In genomic region chr2:16650287-16651249, GRCh38 we compare ENCODE assay signal across 8 cellular contexts. TPM values are rescaled to one million over a fixed set of nuclear protein-coding genes. Genes with fewer than 3 reads are reported as not detected.
DNase-seq lines count a peak whose midpoint lies in the region; ATAC-seq and TF ChIP-seq lines count a peak whose summit lies in the region.

No MANE protein-coding gene starts in this region.

- H3K4me3 ChIP-seq in endodermal cell (ENCODE audit: low read length), result no peak overlapping the region

- H3K4me1 ChIP-seq in endodermal cell (ENCODE audit: control insufficient read depth, insufficient read depth, low read length), result no peaks in the 10 kb centered on the region

- no peaks in the 10 kb centered on the region for H3K36me3 ChIP-seq in endodermal cell (ENCODE audit: control insufficient read depth, insufficient read depth, low read length)

- DNase-seq in AG08395 (ENCODE audit: low spot score), result peak; percentile 60
- peak; percentile 50 to 79 for DNase-seq in NOMO-1 (lab: John Stamatoyannopoulos, UW; ENCODE audit: unreplicated experiment in 2 of 2)
- DNase-seq in endodermal cell, result no peak
- DNase-seq in natural killer cell treated with Interleukin-12 subunit alpha and Interleukin-12 subunit beta and Interleukin-15 and Interleukin-18, amount 100 ng/mL, for 72 hours (ENCODE audit: low spot score), result no peak
- no peak for DNase-seq in T-helper 1 cell

- peak; percentile 52 to 69 for ATAC-seq in natural killer cell treated with Interleukin-12 subunit alpha and Interleukin-12 subunit beta and Interleukin-15 and Interleukin-18, amount 100 ng/mL, for 72 hours
- ATAC-seq in GM19397 (IDR thresholded peaks at IDR 0.05; ENCODE audit: unreplicated experiment) (no peak), GM18517 (IDR thresholded peaks at IDR 0.05; ENCODE audit: unreplicated experiment) (no peak), GM21367 (IDR thresholded peaks at IDR 0.05; ENCODE audit: unreplicated experiment) (no peak)

- peaks cover 21% of the 10 kb centered on the region for H3K27me3 ChIP-seq in endodermal cell (ENCODE audit: control insufficient read depth, insufficient read depth, low read length, poor library complexity, severe bottlenecking)

- no peaks in the 10 kb centered on the region for H3K9me3 Mint-ChIP-seq in endodermal cell
- no peaks in the 10 kb centered on the region for H3K9me3 Mint-ChIP-seq in natural killer cell treated with Interleukin-12 subunit alpha and Interleukin-12 subunit beta and Interleukin-15 and Interleukin-18, amount 100 ng/mL, for 72 hours

- no peak overlapping the region for H3K9ac ChIP-seq in endodermal cell (ENCODE audit: extremely low read depth, low read length, poor library complexity, severe bottlenecking)

- H3K27ac Mint-ChIP-seq in endodermal cell, result no peak overlapping the region
- peak overlapping the region; percentile 66 to 75 for H3K27ac Mint-ChIP-seq in natural killer cell treated with Interleukin-12 subunit alpha and Interleukin-12 subunit beta and Interleukin-15 and Interleukin-18, amount 100 ng/mL, for 72 hours

- H3K4me3 Mint-ChIP-seq in endodermal cell, result no peak overlapping the region
- H3K4me3 Mint-ChIP-seq in natural killer cell treated with Interleukin-12 subunit alpha and Interleukin-12 subunit beta and Interleukin-15 and Interleukin-18, amount 100 ng/mL, for 72 hours, result peak overlapping the region; percentile 58

- H3K27ac ChIP-seq in endodermal cell (ENCODE audit: low read depth, low read length), result peak overlapping the region; percentile 9

- peaks cover 10% of the 10 kb centered on the region for H3K4me1 Mint-ChIP-seq in endodermal cell
- H3K4me1 Mint-ChIP-seq in natural killer cell treated with Interleukin-12 subunit alpha and Interleukin-12 subunit beta and Interleukin-15 and Interleukin-18, amount 100 ng/mL, for 72 hours (ENCODE audit: low read depth in 2 of 2), result peaks cover 69 to 71% of the 10 kb centered on the region in 2 donors

- H3K9me3 ChIP-seq in endodermal cell (ENCODE audit: control insufficient read depth, low read length), result no peaks in the 10 kb centered on the region

- WGBS in endodermal cell (ENCODE audit: insufficient coverage in 1 of 2, insufficient read length in 1 of 2), 2 experiments, result 81 to 90% methylated on average over 8 to 12 of the region's 12 CpGs

- no peak for TF ChIP-seq CTCF in endodermal cell (conservative IDR thresholded peaks at IDR 0.05)

- peaks cover 13% of the 10 kb centered on the region for H3K27me3 Mint-ChIP-seq in endodermal cell (ENCODE audit: insufficient read depth)
- no peaks in the 10 kb centered on the region for H3K27me3 Mint-ChIP-seq in natural killer cell treated with Interleukin-12 subunit alpha and Interleukin-12 subunit beta and Interleukin-15 and Interleukin-18, amount 100 ng/mL, for 72 hours

- no peaks in the 10 kb centered on the region for H3K36me3 Mint-ChIP-seq in endodermal cell (ENCODE audit: low read depth)
- no peaks in the 10 kb centered on the region for H3K36me3 Mint-ChIP-seq in natural killer cell treated with Interleukin-12 subunit alpha and Interleukin-12 subunit beta and Interleukin-15 and Interleukin-18, amount 100 ng/mL, for 72 hours

RNA-seq across cellular contexts. Expression of gene CYRIA, which starts 15.1 kb away (rescaled TPM):
- 1 to 10 TPM in 1 of 2 donors, under 1 TPM in 1; 0.86 to 1.4 TPM for total RNA-seq in endodermal cell
- polyA plus RNA-seq in endodermal cell (2013, experiment 1 of 2), result 11.2 TPM
- 10.0 TPM for polyA plus RNA-seq in endodermal cell (2013, experiment 2 of 2)
- total RNA-seq in natural killer cell treated with Interleukin-12 subunit alpha and Interleukin-12 subunit beta and Interleukin-15 and Interleukin-18, amount 100 ng/mL, for 72 hours, result 10 to 100 TPM in 1 of 2 donors, 1 to 10 TPM in 1; 5.1 to 13.3 TPM

Comparison
In these comparisons a context has a peak if more than half of its experiments do, and no peak if none do; other contexts are left out.
1. DNase-seq: peak in AG08395 (single experiment) and NOMO-1 (2 of 2); none in endodermal cell (single experiment), natural killer cell treated with Interleukin-12 subunit alpha and Interleukin-12 subunit beta and Interleukin-15 and Interleukin-18, amount 100 ng/mL, for 72 hours (single experiment) and T-helper 1 cell (0 of 5).
2. ATAC-seq: peak in natural killer cell treated with Interleukin-12 subunit alpha and Interleukin-12 subunit beta and Interleukin-15 and Interleukin-18, amount 100 ng/mL, for 72 hours (2 of 2); none in GM19397 (single experiment), GM18517 (single experiment) and GM21367 (single experiment).